12 cellular contexts compared by ENCODE assay signal in genomic region chr11:15289718-15290117, GRCh38.
A peak's percentile ranks its signal among the peaks of the same experiment; 100 is the strongest.
DNase-seq lines count a peak whose midpoint lies in the region.
"Had no signal": no experiment of that assay in that cellular context is flagged by ENCODE, and none has a peak within 500 bp of the region (broad histone marks: within the 10 kb centered on the region; RNA-seq: fewer than 3 reads in every experiment).

No MANE protein-coding gene starts in this region.

- DNase-seq in NCI-H1417 (lab: John Stamatoyannopoulos, UW) (peak; percentile 34 to 78 (median 42)), NCI-H1417 treated with DMSO at 0.1 percent for 48 hours (lab: John Stamatoyannopoulos, UW) (no peak), NCI-H1092 treated with DMSO at 0.1 percent for 48 hours (lab: John Stamatoyannopoulos, UW) (peak; percentile 77), NCI-H524 treated with DMSO at 0.1 percent for 48 hours (lab: John Stamatoyannopoulos, UW) (peak; percentile 42), left kidney (ENCODE audit: low read depth, low spot score) (peak; percentile 22), NCI-H1048 (lab: John Stamatoyannopoulos, UW) (no peak), C1 segment of cervical spinal cord (lab: John Stamatoyannopoulos, UW) (no peak)
- DNase-seq in stimulated activated naive CD4-positive, alpha-beta T cell treated with Interleukin-2 at 50 U/mL for 16 hours (lab: John Stamatoyannopoulos, UW), result no peak
- DNase-seq: Caco-2, Kasumi-1, NCI-H1694, RPMI8226 had no signal

Comparison
In these comparisons a context has a peak if more than half of its experiments do, and no peak if none do; other contexts are left out.
1. DNase-seq: peak in NCI-H1417 (3 of 3), NCI-H1092 treated with DMSO at 0.1 percent for 48 hours (single experiment), NCI-H524 treated with DMSO at 0.1 percent for 48 hours (single experiment) and left kidney (single experiment); none in NCI-H1417 treated with DMSO at 0.1 percent for 48 hours (single experiment), NCI-H1048 (single experiment), stimulated activated naive CD4-positive, alpha-beta T cell treated with Interleukin-2 at 50 U/mL for 16 hours (single experiment) and C1 segment of cervical spinal cord (0 of 14).